Comparison of ENCODE assay signal across 16 cellular contexts in the genomic region with DNA sequence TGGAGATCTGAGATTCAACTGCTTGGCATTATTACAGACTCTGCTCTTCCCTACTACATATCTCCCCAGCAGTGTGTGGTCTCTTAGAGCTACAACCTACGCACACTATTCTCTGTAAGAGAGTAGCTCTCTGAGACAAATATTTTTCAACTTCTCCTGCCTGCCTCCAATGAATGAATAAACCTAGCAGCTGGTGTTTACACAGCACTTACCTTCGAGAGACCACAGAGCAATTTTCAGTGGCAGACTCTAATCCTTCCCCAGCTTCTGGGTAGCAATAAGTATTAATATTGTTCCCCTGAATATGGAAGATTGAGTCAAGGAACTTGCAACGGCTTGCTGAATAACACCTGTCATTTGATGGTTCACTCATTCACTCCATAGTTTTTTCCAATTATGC.
"Had no signal": no experiment of that assay in that cellular context is flagged by ENCODE, and none has a peak within 500 bp of the region (broad histone marks: within the 10 kb centered on the region; RNA-seq: fewer than 3 reads in every experiment).

No MANE protein-coding gene starts in this region.

- H3K27ac ChIP-seq: esophagus squamous epithelium, ovary, thyroid gland had no signal

- H3K9me3 ChIP-seq: esophagus squamous epithelium, mucosa of descending colon, ovary, thyroid gland had no signal

- DNase-seq: activated CD4-positive, alpha-beta T cell treated with anti-CD3 and anti-CD28 coated beads, Interleukin-2, amount 50 U/mL, for 48 hours; activated CD4-positive, CD25-positive, alpha-beta regulatory T cell treated with anti-CD3 and anti-CD28 coated beads, Interleukin-2, amount 50 U/mL, for 72 hours; activated naive CD4-positive, alpha-beta T cell treated with Interleukin-2 at 50 U/mL for 16 hours; aorta; cortex of kidney; effector CD8-positive, alpha-beta T cell; esophagus squamous epithelium; hippocampal formation; left ventricle myocardium superior; mucosa of descending colon; naive thymus-derived CD4-positive, alpha-beta T cell; ovary; stimulated activated CD4-positive, alpha-beta T cell treated with anti-CD3 and anti-CD28 coated beads, Interleukin-2, amount 100 ng/mL, for 48 hours; thyroid gland had no signal

- H3K4me1 ChIP-seq: esophagus squamous epithelium, thyroid gland had no signal

- ATAC-seq: activated T-helper 17 cell treated with anti-CD3 and anti-CD28 coated beads, Interleukin-2, amount 50 U/mL, for 72 hours; left ventricle myocardium superior; mucosa of descending colon; naive thymus-derived CD4-positive, alpha-beta T cell; stimulated activated memory B cell treated with anti-CD40 and anti-IgM and Interleukin-4, amounts not matched to agents 10 μg/mL and 1 μg/mL and 100 μg/mL, for 72 hours had no signal

- H3K36me3 ChIP-seq: esophagus squamous epithelium, ovary, thyroid gland had no signal

- H3K4me3 ChIP-seq: esophagus squamous epithelium, mucosa of descending colon, ovary, thyroid gland had no signal

- H3K27me3 ChIP-seq: esophagus squamous epithelium, ovary, thyroid gland had no signal
